8 cellular contexts compared by ENCODE assay signal in the genomic region with DNA sequence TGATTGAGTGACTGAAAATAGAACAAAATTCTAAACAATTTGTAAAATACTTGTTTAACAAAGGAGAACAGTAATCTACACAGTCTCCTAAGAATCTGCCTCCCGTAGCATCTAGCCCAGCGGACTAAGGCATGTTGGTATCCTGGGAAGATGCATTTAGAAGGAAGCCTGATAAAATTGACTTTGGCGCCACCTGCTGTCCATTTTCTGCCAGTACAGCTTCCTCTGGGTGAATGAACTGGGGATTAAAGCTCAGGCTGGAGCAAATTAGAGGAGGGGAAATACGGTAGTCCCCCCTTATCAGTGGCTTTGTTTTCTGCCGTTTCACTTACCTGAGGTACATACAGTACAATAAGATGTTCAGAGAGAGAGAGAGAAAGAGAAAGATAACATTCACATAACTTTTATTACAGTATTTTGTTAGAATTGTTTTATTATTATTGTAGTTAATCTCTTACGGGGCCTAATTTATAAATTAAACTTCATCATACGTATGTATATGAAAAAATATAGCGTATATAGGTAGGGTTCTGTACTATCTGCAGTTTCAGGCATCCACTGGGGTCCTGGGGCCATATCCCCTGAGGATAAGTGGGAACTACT.
A peak's percentile ranks its signal among the peaks of the same experiment; 100 is the strongest.
DNase-seq lines count a peak whose midpoint lies in the region; ATAC-seq and TF ChIP-seq lines count a peak whose summit lies in the region.

No MANE protein-coding gene starts in this region.

- H3K27me3 Mint-ChIP-seq in activated naive CD8-positive, alpha-beta T cell treated with anti-CD3 and anti-CD28 coated beads, Interleukin-2, amount 50 U/mL, for 24 hours, result peaks cover 14% of the 10 kb centered on the region

- no peak overlapping the region for H3K9ac ChIP-seq in SU-DHL-6 (ENCODE audit: low read length)

- intact Hi-C loops in heart left ventricle (cut with DNase I), result loop anchor here in 9 of 10 donors (5.0 to 10.0 kb wide), 7 partner anchors 598 to 1980 kb away; a partner anchor contains a TSS

- H3K79me2 ChIP-seq in SU-DHL-6 (ENCODE audit: insufficient read depth, low read length), result no peaks in the 10 kb centered on the region

- no peak overlapping the region for H2AFZ ChIP-seq in SU-DHL-6 (ENCODE audit: low read depth, low read length, severe bottlenecking)

- H3K36me3 Mint-ChIP-seq in activated naive CD8-positive, alpha-beta T cell treated with anti-CD3 and anti-CD28 coated beads, Interleukin-2, amount 50 U/mL, for 24 hours (ENCODE audit: low read depth), result no peaks in the 10 kb centered on the region

- no peaks in the 10 kb centered on the region for H3K27me3 ChIP-seq in BJ (ENCODE audit: control insufficient read depth, insufficient read depth, low read length)
- no peaks in the 10 kb centered on the region for H3K27me3 ChIP-seq in SU-DHL-6 (ENCODE audit: low read length)
- peaks cover 0 to 4% (median 0%) of the 10 kb centered on the region in 9 donors for H3K27me3 ChIP-seq in heart left ventricle

- CTCF ChIA-PET in BJ (lab: Yijun Ruan, JAX), result interaction anchor here (0.5 to 1.4 kb wide), 16 partner anchors 9 to 1524 kb away, joined by 3 to 16 read pairs (median 4); a partner anchor contains a TSS

- no peaks in the 10 kb centered on the region for H3K4me1 Mint-ChIP-seq in activated naive CD8-positive, alpha-beta T cell treated with anti-CD3 and anti-CD28 coated beads, Interleukin-2, amount 50 U/mL, for 24 hours

- H3K4me3 ChIP-seq in BJ (ENCODE audit: low read depth, low read length) (no peak overlapping the region), SU-DHL-6 (ENCODE audit: insufficient read depth, low read length, poor library complexity, severe bottlenecking) (no peak overlapping the region), heart left ventricle (no peak overlapping the region)

- POLR2A ChIA-PET in BJ (lab: Charles Lee), result interaction anchor here (0.6 kb wide), 1 partner anchor 104 kb away, joined by 3 read pairs; no protein-coding TSS in a partner anchor

- H3K9me3 ChIP-seq in SU-DHL-6 (ENCODE audit: insufficient read depth, low read length) (no peaks in the 10 kb centered on the region), heart left ventricle (no peaks in the 10 kb centered on the region)

- H3K9me2 ChIP-seq in SU-DHL-6 (replicated peaks; ENCODE audit: insufficient read depth, low read length), result no peaks in the 10 kb centered on the region

- DNase-seq in BJ (ENCODE audit: low read depth), result no peak
- DNase-seq in GM19240 (ENCODE audit: insufficient read length, low spot score), result peak; percentile 8
- peak; percentile 61 for DNase-seq in LoVo (ENCODE audit: low spot score)
- peak; percentile 70 for DNase-seq in activated naive CD8-positive, alpha-beta T cell treated with anti-CD3 and anti-CD28 coated beads, Interleukin-2, amount 50 U/mL, for 24 hours
- peak; percentile 41 to 65 (median 51) for DNase-seq in heart left ventricle
- DNase-seq in pulmonary artery endothelial cell (ENCODE audit: low read depth, low spot score), result peak; percentile 15

- no peaks in the 10 kb centered on the region for H3F3A ChIP-seq in SU-DHL-6 (ENCODE audit: insufficient read depth)

- WGBS in heart left ventricle, 4 donors, result 17 to 23% (median 20%) methylated on average over 8 of the region's 8 CpGs

- no peaks in the 10 kb centered on the region for H3K4me1 ChIP-seq in heart left ventricle

- no peak for TF ChIP-seq POLR2A in heart left ventricle (IDR thresholded peaks at IDR 0.05)

- no peak overlapping the region for H3K4me3 Mint-ChIP-seq in activated naive CD8-positive, alpha-beta T cell treated with anti-CD3 and anti-CD28 coated beads, Interleukin-2, amount 50 U/mL, for 24 hours

- H3K27ac ChIP-seq in SU-DHL-6 (ENCODE audit: low read depth, low read length), result no peak overlapping the region
- H3K27ac ChIP-seq in heart left ventricle, result no peak overlapping the region

- no peaks in the 10 kb centered on the region for H3K9me3 Mint-ChIP-seq in activated naive CD8-positive, alpha-beta T cell treated with anti-CD3 and anti-CD28 coated beads, Interleukin-2, amount 50 U/mL, for 24 hours

- ATAC-seq in activated naive CD8-positive, alpha-beta T cell treated with anti-CD3 and anti-CD28 coated beads, Interleukin-2, amount 50 U/mL, for 24 hours, result peak; percentile 77
- ATAC-seq in heart left ventricle, result peak; percentile 9 to 84 (median 68)
- no peak for ATAC-seq in GM19023 (IDR thresholded peaks at IDR 0.05; ENCODE audit: unreplicated experiment)

- no peak overlapping the region for H3K4me2 ChIP-seq in SU-DHL-6 (ENCODE audit: low read depth, low read length, poor library complexity, severe bottlenecking)

- no peaks in the 10 kb centered on the region for H4K20me1 ChIP-seq in SU-DHL-6 (ENCODE audit: low read depth, low read length)

- TF ChIP-seq CTCF in BJ (IDR thresholded peaks at IDR 0.05; ENCODE audit: insufficient read depth, low read depth, low read length) (peak; percentile 81), SU-DHL-6 (IDR thresholded peaks at IDR 0.05; ENCODE audit: insufficient read depth, low read length, poor library complexity, severe bottlenecking) (peak; percentile 90), heart left ventricle (IDR thresholded peaks at IDR 0.05) (peak; percentile 82 to 96 (median 92))

- no peaks in the 10 kb centered on the region for H3K36me3 ChIP-seq in BJ (ENCODE audit: control insufficient read depth, insufficient read depth, low read length)
- H3K36me3 ChIP-seq in SU-DHL-6 (ENCODE audit: low read length), result no peaks in the 10 kb centered on the region
- H3K36me3 ChIP-seq in heart left ventricle, result no peaks in the 10 kb centered on the region

- H3K27ac Mint-ChIP-seq in activated naive CD8-positive, alpha-beta T cell treated with anti-CD3 and anti-CD28 coated beads, Interleukin-2, amount 50 U/mL, for 24 hours, result no peak overlapping the region
